Comparison of ENCODE assay signal across 8 cellular contexts in the genomic region with DNA sequence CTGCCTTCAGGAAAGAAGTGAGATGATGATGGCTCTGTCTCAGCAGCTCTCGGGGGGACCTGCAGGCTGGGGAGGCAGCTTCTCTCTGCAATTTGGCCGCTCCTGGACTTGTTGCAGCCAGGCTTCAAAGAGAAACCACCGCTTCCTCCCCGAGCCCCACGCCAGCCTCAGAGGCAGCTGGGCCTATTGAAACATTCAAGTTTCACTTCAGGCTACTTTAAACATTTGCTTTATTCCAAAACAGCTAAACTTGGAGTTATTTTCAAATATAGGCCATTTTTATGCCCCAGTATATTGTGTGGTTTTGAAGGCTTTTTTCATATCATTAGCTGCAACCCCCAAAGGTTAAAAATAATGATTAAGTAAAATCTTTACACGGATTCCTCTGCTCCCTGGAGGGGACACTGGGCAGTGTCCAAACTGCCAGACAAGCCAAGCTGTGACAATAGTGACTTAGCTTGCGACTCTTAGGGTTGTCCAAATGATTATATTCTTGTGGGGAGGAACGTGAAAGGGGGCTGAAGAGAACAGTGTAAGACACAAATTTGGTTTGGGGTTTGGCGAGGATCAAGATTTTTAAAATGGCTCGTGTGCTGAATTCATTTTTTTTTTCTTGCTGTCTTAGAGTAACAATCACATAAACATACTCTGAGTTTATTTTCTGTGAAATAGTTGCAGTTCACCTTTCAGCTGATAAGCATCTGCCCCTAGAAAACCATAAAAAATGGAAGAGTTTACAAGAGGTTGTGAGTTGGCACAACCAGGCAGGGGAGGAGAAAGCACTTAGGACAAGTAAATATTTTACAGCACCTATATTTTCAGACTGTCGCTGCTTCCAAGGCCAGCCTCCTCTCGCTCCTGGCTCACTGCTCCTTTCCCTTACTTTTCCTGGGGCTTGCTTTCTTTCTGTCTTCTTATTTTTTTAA.
DNase-seq lines count a peak whose midpoint lies in the region; ATAC-seq and TF ChIP-seq lines count a peak whose summit lies in the region.

No MANE protein-coding gene starts in this region.

- intact Hi-C loops in CD4-positive, alpha-beta memory T cell (cut with micrococcal nuclease), result loop anchor here (5.0 kb wide), 1 partner anchor 431 kb away; no protein-coding TSS in a partner anchor

- peak; percentile 94 for ATAC-seq in HG03432 (IDR thresholded peaks at IDR 0.05; ENCODE audit: unreplicated experiment)

- peak overlapping the region in 1 of 2 experiments; percentile 68 for H3K4ac ChIP-seq in mesenchymal stem cell (ENCODE audit: low read depth in 1 of 2, low read length in 2 of 2)

- POLR2A ChIA-PET in CD4-positive, alpha-beta memory T cell (lab: Charles Lee; ENCODE audit: partially characterized antibody), result interaction anchor here (0.6 to 2.4 kb wide), 12 partner anchors 16 to 1233 kb away, joined by 3 to 20 read pairs (median 4); no protein-coding TSS in a partner anchor

- H3K9ac ChIP-seq in mesenchymal stem cell (ENCODE audit: low read length), result peak overlapping the region; percentile 83

- peak overlapping the region; percentile 26 for H2BK5ac ChIP-seq in mesenchymal stem cell (ENCODE audit: low read depth, low read length, poor library complexity, severe bottlenecking)

- H3K18ac ChIP-seq in mesenchymal stem cell (ENCODE audit: low read depth in 1 of 2, low read length in 2 of 2), result peak overlapping the region; percentile 37 to 71

- H3K23ac ChIP-seq in mesenchymal stem cell (ENCODE audit: low read length in 2 of 2), result no peak overlapping the region

- H3K9me3 Mint-ChIP-seq in CD4-positive, alpha-beta memory T cell, result peaks cover 0 to 3% (median 2%) of the 10 kb centered on the region in 8 donors

- no peak overlapping the region for H2AK5ac ChIP-seq in mesenchymal stem cell (ENCODE audit: low read length, severe bottlenecking)

- no peaks in the 10 kb centered on the region for H3K36me3 Mint-ChIP-seq in CD4-positive, alpha-beta memory T cell

- no peak overlapping the region for H3K14ac ChIP-seq in mesenchymal stem cell (ENCODE audit: low read length in 2 of 2)

- peak; percentile 36 to 49 (median 47) for DNase-seq in CD4-positive, alpha-beta memory T cell
- peak; percentile 45 for DNase-seq in GM19240 (ENCODE audit: insufficient read length, low spot score)
- peak; percentile 12 for DNase-seq in T-helper 9 cell
- peak; percentile 66 for DNase-seq in choroid plexus epithelial cell (ENCODE audit: low read depth)
- DNase-seq in mesenchymal stem cell, result peak; percentile 66
- peak; percentile 3 for DNase-seq in stimulated activated naive CD4-positive, alpha-beta T cell treated with Interleukin-2 at 50 U/mL for 16 hours (lab: John Stamatoyannopoulos, UW)
- DNase-seq in RKO (ENCODE audit: low spot score), result no peak

- no peaks in the 10 kb centered on the region for H3K27me3 Mint-ChIP-seq in CD4-positive, alpha-beta memory T cell

- WGBS in mesenchymal stem cell, result 19% methylated on average over 10 of the region's 12 CpGs

- H4K8ac ChIP-seq in mesenchymal stem cell (ENCODE audit: low read length), result peak overlapping the region; percentile 87

- no peaks in the 10 kb centered on the region for H3K4me1 Mint-ChIP-seq in CD4-positive, alpha-beta memory T cell

- no peak overlapping the region for H4K91ac ChIP-seq in mesenchymal stem cell (ENCODE audit: low read length)

- H3K4me2 ChIP-seq in mesenchymal stem cell (ENCODE audit: low read length, poor library complexity, severe bottlenecking), result peak overlapping the region; percentile 56

- H2BK120ac ChIP-seq in mesenchymal stem cell (ENCODE audit: low read depth, low read length), result peak overlapping the region; percentile 83

- peak overlapping the region in 1 of 2 experiments; percentile 80 for H2BK12ac ChIP-seq in mesenchymal stem cell (ENCODE audit: low read length in 2 of 2)

- H3K79me1 ChIP-seq in mesenchymal stem cell (replicated peaks; ENCODE audit: low read length, poor library complexity, severe bottlenecking), result no peaks in the 10 kb centered on the region

- H3K27ac Mint-ChIP-seq in CD4-positive, alpha-beta memory T cell, result no peak overlapping the region

- CTCF ChIA-PET in CD4-positive, alpha-beta memory T cell (lab: Charles Lee; ENCODE audit: partially characterized antibody), result interaction anchor here (0.6 to 2.5 kb wide), 5 partner anchors 324 to 516 kb away, joined by 3 to 10 read pairs (median 5); partner anchors contain the start of gene TRIM13

- H2AFZ ChIP-seq in mesenchymal stem cell (ENCODE audit: low read depth, low read length), result no peak overlapping the region

- no peaks in the 10 kb centered on the region for H3K36me3 ChIP-seq in CD4-positive, alpha-beta memory T cell (ENCODE audit: insufficient read depth, low read length)
- H3K36me3 ChIP-seq in mesenchymal stem cell (ENCODE audit: control insufficient read depth in 1 of 2, insufficient read depth in 2 of 2, low read depth in 1 of 2, low read length in 2 of 2), result no peaks in the 10 kb centered on the region

- no peaks in the 10 kb centered on the region for H3K9me3 ChIP-seq in CD4-positive, alpha-beta memory T cell (ENCODE audit: control insufficient read depth in 1 of 2, low read length in 2 of 2)
- no peaks in the 10 kb centered on the region for H3K9me3 ChIP-seq in mesenchymal stem cell (ENCODE audit: control insufficient read depth, low read length)

- H3K4me3 Mint-ChIP-seq in CD4-positive, alpha-beta memory T cell, result no peak overlapping the region

- peaks cover 20% of the 10 kb centered on the region for H3K4me1 ChIP-seq in CD4-positive, alpha-beta memory T cell (ENCODE audit: insufficient read depth, low read length)
- peaks cover 1% of the 10 kb centered on the region for H3K4me1 ChIP-seq in mesenchymal stem cell (ENCODE audit: control insufficient read depth, insufficient read depth, low read depth, low read length)

- no peaks in the 10 kb centered on the region for H3K27me3 ChIP-seq in CD4-positive, alpha-beta memory T cell (ENCODE audit: insufficient read depth, low read length)
- no peaks in the 10 kb centered on the region for H3K27me3 ChIP-seq in mesenchymal stem cell (ENCODE audit: control insufficient read depth in 1 of 2, insufficient read depth in 1 of 2, low read length in 2 of 2)

- H2BK15ac ChIP-seq in mesenchymal stem cell (ENCODE audit: low read depth, poor library complexity, severe bottlenecking), result no peak overlapping the region

- peak overlapping the region; percentile 12 for H3K27ac ChIP-seq in CD4-positive, alpha-beta memory T cell (ENCODE audit: low read depth, low read length)
- no peak overlapping the region for H3K27ac ChIP-seq in mesenchymal stem cell (ENCODE audit: low read length, poor library complexity, severe bottlenecking)

- TF ChIP-seq CTCF in choroid plexus epithelial cell (conservative IDR thresholded peaks at IDR 0.05; ENCODE audit: low read depth, low read length), result peak; percentile 19

- peak overlapping the region; percentile 14 to 37 for H3K4me3 ChIP-seq in CD4-positive, alpha-beta memory T cell (ENCODE audit: low read length in 2 of 2)
- H3K4me3 ChIP-seq in choroid plexus epithelial cell (ENCODE audit: low read depth, low read length), result peak overlapping the region; percentile 22
- H3K4me3 ChIP-seq in mesenchymal stem cell (ENCODE audit: insufficient read depth in 1 of 2, low read depth in 1 of 2, low read length in 2 of 2), result peak overlapping the region in 1 of 2 experiments; percentile 58
